In genomic region chr2:68878753-68879152, GRCh38 we compare ENCODE assay signal across 26 cellular contexts. TPM values are rescaled to one million over a fixed set of nuclear protein-coding genes. Genes with fewer than 3 reads are reported as not detected.
DNase-seq lines count a peak whose midpoint lies in the region; ATAC-seq and TF ChIP-seq lines count a peak whose summit lies in the region.
"Had no signal": no experiment of that assay in that cellular context is flagged by ENCODE, and none has a peak within 500 bp of the region (broad histone marks: within the 10 kb centered on the region; RNA-seq: fewer than 3 reads in every experiment).

No MANE protein-coding gene starts in this region.

- DNase-seq in Caco-2 (no peak), HCEC 1CT (peak; percentile 11), amniotic epithelial cell (ENCODE audit: low read depth) (peak; percentile 67), fibroblast of pulmonary artery (ENCODE audit: low read depth) (peak; percentile 68), NCI-H748 treated with DMSO at 0.1 percent for 48 hours (lab: John Stamatoyannopoulos, UW) (no peak), gastrocnemius medialis (no peak), NCI-H69 (lab: John Stamatoyannopoulos, UW) (no peak)
- DNase-seq: activated CD4-positive, alpha-beta T cell treated with anti-CD3 and anti-CD28 coated beads, Interleukin-2, amount 50 U/mL, for 48 hours; activated CD8-positive, alpha-beta memory T cell treated with anti-CD3 and anti-CD28 coated beads, Interleukin-2, amount 50 U/mL, for 4 hours; endodermal cell; heart right ventricle; NCI-H1436 treated with DMSO at 0.1 percent for 48 hours; NCI-H82; stimulated activated CD4-positive, alpha-beta T cell treated with anti-CD3 and anti-CD28 coated beads, Interleukin-15, amount 100 ng/mL, for 24 hours; stimulated activated naive CD8-positive, alpha-beta T cell treated with anti-CD3 and anti-CD28 coated beads, Interleukin-15, Interleukin-2, amounts not matched to agents 100 U/mL and 50 U/mL, for 24 hours; T-helper 9 cell; uterus had no signal

- H3K9me3 ChIP-seq in Caco-2 (peaks cover 3% of the 10 kb centered on the region; the same call in 1 of the 2 replicates), gastrocnemius medialis (no peaks in the 10 kb centered on the region)
- H3K9me3 ChIP-seq: heart right ventricle, thoracic aorta, uterus had no signal

- peaks cover 10% of the 10 kb centered on the region for H3K9me3 Mint-ChIP-seq in Caco-2 (ENCODE audit: unreplicated experiment)
- H3K9me3 Mint-ChIP-seq: activated T-helper 17 cell treated with anti-CD3 and anti-CD28 coated beads, Interleukin-2, amount 50 U/mL, for 72 hours; brain; CD14-positive monocyte; endodermal cell; WTC11 had no signal

- H3K27me3 Mint-ChIP-seq in Caco-2 (ENCODE audit: insufficient read depth, unreplicated experiment) = no peaks in the 10 kb centered on the region

- no peak for TF ChIP-seq POLR2A in gastrocnemius medialis (IDR thresholded peaks at IDR 0.05)

- H3K27ac Mint-ChIP-seq in Caco-2 (ENCODE audit: unreplicated experiment) = peak overlapping the region; percentile 48
- H3K27ac Mint-ChIP-seq: activated naive CD8-positive, alpha-beta T cell; activated T-helper 17 cell treated with anti-CD3 and anti-CD28 coated beads, Interleukin-2, amount 50 U/mL, for 72 hours; brain; CD14-positive monocyte; endodermal cell; neural progenitor cell; WTC11 had no signal

- H3K36me3 Mint-ChIP-seq in Caco-2 (ENCODE audit: insufficient read depth, unreplicated experiment) = no peaks in the 10 kb centered on the region
- H3K36me3 Mint-ChIP-seq: activated naive CD8-positive, alpha-beta T cell; brain; CD14-positive monocyte; neural progenitor cell; WTC11 had no signal

- in situ Hi-C loops in gastrocnemius medialis (cut with MboI; ENCODE audit: low sequenced_read_pairs in 4 of 4) = no loop called here

- no peaks in the 10 kb centered on the region for H3K27me3 ChIP-seq in Caco-2 (replicated peaks; ENCODE audit: control insufficient read depth, insufficient read depth, low read length)
- H3K27me3 ChIP-seq in gastrocnemius medialis = no peaks in the 10 kb centered on the region
- H3K27me3 ChIP-seq: neural progenitor cell, uterus had no signal

- CTCF ChIA-PET in Caco-2 (lab: Charles Lee) = interaction anchor here (0.5 to 1.2 kb wide), 3 partner anchors 47 to 127 kb away, joined by 3 to 4 read pairs (median 3); no protein-coding TSS in a partner anchor

- H3K27ac ChIP-seq in gastrocnemius medialis = no peak overlapping the region
- H3K27ac ChIP-seq: heart right ventricle, KMS-11, neural progenitor cell, thoracic aorta, uterus had no signal

- no peak overlapping the region for H3K4me3 ChIP-seq in Caco-2 (ENCODE audit: low read depth, low read length)
- no peak overlapping the region for H3K4me3 ChIP-seq in fibroblast of pulmonary artery (replicated peaks; ENCODE audit: low read depth, low read length)
- no peak overlapping the region for H3K4me3 ChIP-seq in gastrocnemius medialis
- H3K4me3 ChIP-seq: heart right ventricle, neural progenitor cell, thoracic aorta, uterus had no signal

- no peak overlapping the region for H3K4me3 Mint-ChIP-seq in Caco-2 (ENCODE audit: unreplicated experiment)
- H3K4me3 Mint-ChIP-seq: activated naive CD8-positive, alpha-beta T cell; activated T-helper 17 cell treated with anti-CD3 and anti-CD28 coated beads, Interleukin-2, amount 50 U/mL, for 72 hours; brain; CD14-positive monocyte; endodermal cell; neural progenitor cell; WTC11 had no signal

- no TSS peak for BruUV-seq in Caco-2 (replicated peaks; lab: Mats Ljungman, UMichigan)

- no peak for ATAC-seq in gastrocnemius medialis
- ATAC-seq: activated T-helper 17 cell treated with anti-CD3 and anti-CD28 coated beads, Interleukin-2, amount 50 U/mL, for 72 hours; heart right ventricle; WTC11 had no signal

- H3K4me1 ChIP-seq in Caco-2 (peaks cover 31% of the 10 kb centered on the region), gastrocnemius medialis (no peaks in the 10 kb centered on the region)
- H3K4me1 ChIP-seq: neural progenitor cell, uterus had no signal

- H3K36me3 ChIP-seq in Caco-2 (ENCODE audit: control insufficient read depth, insufficient read depth, low read length) (no peaks in the 10 kb centered on the region), gastrocnemius medialis (no peaks in the 10 kb centered on the region)
- H3K36me3 ChIP-seq: heart right ventricle, neural progenitor cell, thoracic aorta, uterus had no signal

- POLR2A ChIA-PET in Caco-2 (lab: Charles Lee) = no interaction called here

- H3K4me1 Mint-ChIP-seq in Caco-2 (ENCODE audit: low read depth, unreplicated experiment) = peaks cover 7% of the 10 kb centered on the region
- H3K4me1 Mint-ChIP-seq: activated T-helper 17 cell treated with anti-CD3 and anti-CD28 coated beads, Interleukin-2, amount 50 U/mL, for 72 hours; brain; WTC11 had no signal

- intact Hi-C loops in Caco-2 (cut with micrococcal nuclease; ENCODE audit: unreplicated experiment) (loop anchor here (1.0 kb wide), 1 partner anchor 11 kb away; no protein-coding TSS in a partner anchor), gastrocnemius medialis (cut with DNase I; ENCODE audit: low total_unique reads) (no loop called here)

- TF ChIP-seq CTCF in Caco-2 (IDR thresholded peaks at IDR 0.05; ENCODE audit: insufficient read depth in 1 of 2, low read depth in 1 of 2, low read length in 1 of 2, severe bottlenecking in 1 of 2, unreplicated experiment in 1 of 2) = no peak
- no peak for TF ChIP-seq CTCF in fibroblast of pulmonary artery (IDR thresholded peaks at IDR 0.05; ENCODE audit: low read length, missing control alignments)
- TF ChIP-seq CTCF in gastrocnemius medialis (IDR thresholded peaks at IDR 0.05 in 4 of 5, conservative IDR thresholded peaks at IDR 0.05 in 1 of 5) = no peak

RNA-seq across cellular contexts. Expression of gene BMP10, which starts 7.6 kb away (rescaled TPM):
- not detected in 2 replicates for total RNA-seq in Caco-2 (2022)
- total RNA-seq in gastrocnemius medialis = not detected
- total RNA-seq: activated T-helper 17 cell treated with anti-CD3 and anti-CD28 coated beads, Interleukin-2, amount 50 U/mL, for 72 hours; endodermal cell; lung microvascular endothelial cell; thoracic aorta; uterus; WTC11 had no signal

Comparison
In these comparisons a context has a peak if more than half of its experiments do, and no peak if none do; other contexts are left out.
1. DNase-seq: peak in HCEC 1CT (single experiment), amniotic epithelial cell (single experiment) and fibroblast of pulmonary artery (single experiment); none in Caco-2 (0 of 2), NCI-H748 treated with DMSO at 0.1 percent for 48 hours (single experiment), gastrocnemius medialis (0 of 2) and NCI-H69 (single experiment).